In the genomic region with DNA sequence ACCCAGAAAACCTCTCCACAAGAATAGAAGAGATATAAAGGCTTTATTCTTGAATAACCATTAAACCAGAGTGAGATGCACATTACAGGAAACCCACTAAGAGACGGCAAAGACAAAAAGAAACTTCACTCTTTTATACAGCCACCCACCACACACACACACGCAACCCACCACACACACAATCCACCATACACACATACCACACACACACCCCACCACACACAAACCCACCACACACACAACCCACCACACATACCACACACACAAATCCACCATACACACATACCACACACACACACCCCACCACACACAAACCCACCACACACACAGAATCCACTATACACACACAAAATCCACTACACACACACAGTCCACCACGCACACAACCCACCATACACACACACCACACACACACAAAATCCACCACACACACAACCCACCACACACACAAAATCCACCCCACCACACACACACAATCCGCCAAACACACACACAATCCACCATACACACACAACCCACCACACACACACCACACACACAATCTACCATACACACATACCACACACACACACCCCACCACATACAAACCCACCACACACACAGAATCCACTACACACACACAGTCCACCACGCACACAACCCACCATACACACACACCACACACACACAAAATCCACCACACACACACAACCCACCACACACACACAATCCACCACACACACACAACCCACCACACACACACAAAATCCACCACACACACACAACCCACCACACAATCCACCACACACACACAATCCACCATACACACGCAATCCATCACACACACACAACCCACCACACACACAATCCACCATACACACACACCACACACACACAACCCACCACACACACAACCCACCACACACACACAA, we compare ENCODE assay signal across 22 cellular contexts. TPM values are rescaled to one million over a fixed set of nuclear protein-coding genes. Genes with fewer than 3 reads are reported as not detected.
A peak's percentile ranks its signal among the peaks of the same experiment; 100 is the strongest.
DNase-seq lines count a peak whose midpoint lies in the region; ATAC-seq and TF ChIP-seq lines count a peak whose summit lies in the region.
"Had no signal": no experiment of that assay in that cellular context is flagged by ENCODE, and none has a peak within 500 bp of the region (broad histone marks: within the 10 kb centered on the region; RNA-seq: fewer than 3 reads in every experiment).

No MANE protein-coding gene starts in this region.

- H3K4me1 Mint-ChIP-seq in activated T-cell treated with anti-CD3 and anti-CD28 coated beads, Interleukin-2, amount 50 U/mL, for 72 hours (ENCODE audit: low read depth): peaks cover 54% of the 10 kb centered on the region
- H3K4me1 Mint-ChIP-seq in effector memory CD8-positive, alpha-beta T cell (ENCODE audit: low read depth in 2 of 2): peaks cover 27 to 35% of the 10 kb centered on the region in 2 donors
- H3K4me1 Mint-ChIP-seq in stimulated activated memory B cell treated with anti-CD40 and anti-IgM and Interleukin-4, amounts not matched to agents 10 μg/mL and 1 μg/mL and 100 μg/mL, for 72 hours: peaks cover 55% of the 10 kb centered on the region

- peak overlapping the region; percentile 59 for H3K27ac Mint-ChIP-seq in activated T-cell treated with anti-CD3 and anti-CD28 coated beads, Interleukin-2, amount 50 U/mL, for 72 hours
- H3K27ac Mint-ChIP-seq in effector memory CD8-positive, alpha-beta T cell: peak overlapping the region; percentile 83 to 85
- H3K27ac Mint-ChIP-seq in stimulated activated memory B cell treated with anti-CD40 and anti-IgM and Interleukin-4, amounts not matched to agents 10 μg/mL and 1 μg/mL and 100 μg/mL, for 72 hours: peak overlapping the region; percentile 80
- H3K27ac Mint-ChIP-seq: H9 had no signal

- TF ChIP-seq CTCF in NB4 (IDR thresholded peaks at IDR 0.05; ENCODE audit: low read depth, low read length): no peak

- no peaks in the 10 kb centered on the region for H3K27me3 Mint-ChIP-seq in activated T-cell treated with anti-CD3 and anti-CD28 coated beads, Interleukin-2, amount 50 U/mL, for 72 hours (ENCODE audit: low read depth)
- H3K27me3 Mint-ChIP-seq in effector memory CD8-positive, alpha-beta T cell: no peaks in the 10 kb centered on the region
- H3K27me3 Mint-ChIP-seq in stimulated activated memory B cell treated with anti-CD40 and anti-IgM and Interleukin-4, amounts not matched to agents 10 μg/mL and 1 μg/mL and 100 μg/mL, for 72 hours: no peaks in the 10 kb centered on the region

- TF ChIP-seq POLR2A in NB4 (IDR thresholded peaks at IDR 0.05; ENCODE audit: extremely low read depth, insufficient read length): no peak

- peaks cover 3 to 5% of the 10 kb centered on the region in 2 donors for H3K36me3 Mint-ChIP-seq in activated T-cell treated with anti-CD3 and anti-CD28 coated beads, Interleukin-2, amount 50 U/mL, for 72 hours (ENCODE audit: insufficient read depth in 2 of 2)
- H3K36me3 Mint-ChIP-seq in effector memory CD8-positive, alpha-beta T cell (ENCODE audit: insufficient read depth): peaks cover 7% of the 10 kb centered on the region
- H3K36me3 Mint-ChIP-seq in stimulated activated memory B cell treated with anti-CD40 and anti-IgM and Interleukin-4, amounts not matched to agents 10 μg/mL and 1 μg/mL and 100 μg/mL, for 72 hours: no peaks in the 10 kb centered on the region

- H3K4me3 Mint-ChIP-seq in activated T-cell treated with anti-CD3 and anti-CD28 coated beads, Interleukin-2, amount 50 U/mL, for 72 hours: peak overlapping the region in 1 of 2 donors; percentile 72
- no peak overlapping the region for H3K4me3 Mint-ChIP-seq in effector memory CD8-positive, alpha-beta T cell
- H3K4me3 Mint-ChIP-seq in stimulated activated memory B cell treated with anti-CD40 and anti-IgM and Interleukin-4, amounts not matched to agents 10 μg/mL and 1 μg/mL and 100 μg/mL, for 72 hours: no peak overlapping the region

- DNase-seq in activated T-cell treated with anti-CD3 and anti-CD28 coated beads, Interleukin-2, amount 50 U/mL, for 72 hours: no peak
- no peak for DNase-seq in activated T-cell treated with anti-CD3 and anti-CD28 coated beads, Interleukin-2, amount 50 U/mL, for 48 hours
- DNase-seq in NB4 (ENCODE audit: low read depth) (peak; percentile 18), mesenteric fat pad (ENCODE audit: low spot score) (no peak)
- no peak for DNase-seq in effector memory CD8-positive, alpha-beta T cell
- DNase-seq: activated gamma-delta T cell, colonic mucosa, COR-L47, EL, H9, mesendoderm, NCI-H1092, NCI-H2081 treated with DMSO at 0.1 percent for 48 hours, NCI-H524 treated with DMSO at 0.1 percent for 48 hours, Right ventricle myocardium superior had no signal

- peaks cover 3 to 4% of the 10 kb centered on the region in 2 donors for H3K9me3 Mint-ChIP-seq in activated T-cell treated with anti-CD3 and anti-CD28 coated beads, Interleukin-2, amount 50 U/mL, for 72 hours
- H3K9me3 Mint-ChIP-seq in effector memory CD8-positive, alpha-beta T cell: no peaks in the 10 kb centered on the region
- H3K9me3 Mint-ChIP-seq in stimulated activated memory B cell treated with anti-CD40 and anti-IgM and Interleukin-4, amounts not matched to agents 10 μg/mL and 1 μg/mL and 100 μg/mL, for 72 hours: peaks cover 6% of the 10 kb centered on the region

- no peak for ATAC-seq in activated T-cell treated with anti-CD3 and anti-CD28 coated beads, Interleukin-2, amount 50 U/mL, for 72 hours (replicated peaks in 1 of 2)
- peak; percentile 23 for ATAC-seq in effector memory CD8-positive, alpha-beta T cell (replicated peaks)
- no peak for ATAC-seq in stimulated activated memory B cell treated with anti-CD40 and anti-IgM and Interleukin-4, amounts not matched to agents 10 μg/mL and 1 μg/mL and 100 μg/mL, for 72 hours
- no peak for ATAC-seq in HG02840 (IDR thresholded peaks at IDR 0.05; ENCODE audit: low FRiP score, unreplicated experiment)
- no peak for ATAC-seq in HG02970 (IDR thresholded peaks at IDR 0.05; ENCODE audit: low FRiP score, unreplicated experiment)

- no peak overlapping the region for H3K4me3 ChIP-seq in NB4 (ENCODE audit: low read depth, low read length)
- H3K4me3 ChIP-seq: colonic mucosa, tibial artery had no signal

RNA-seq across cellular contexts. Expression of gene REPIN1, which starts 9.4 kb away (rescaled TPM):
- 10 to 100 TPM; 53.6 to 73.7 TPM for total RNA-seq in activated T-cell treated with anti-CD3 and anti-CD28 coated beads, Interleukin-2, amount 50 U/mL, for 72 hours
- total RNA-seq in mesenteric fat pad: 82.1 TPM

RNA-seq across cellular contexts. Expression of gene RARRES2, which starts 17.8 kb away (rescaled TPM):
- total RNA-seq in activated T-cell treated with anti-CD3 and anti-CD28 coated beads, Interleukin-2, amount 50 U/mL, for 72 hours: not detected
- 210 TPM for total RNA-seq in mesenteric fat pad
- total RNA-seq: activated CD8-positive, alpha-beta memory T cell treated with anti-CD3 and anti-CD28 coated beads for 36 hours; endothelial cell of umbilical vein; pulmonary artery endothelial cell had no signal

RNA-seq across cellular contexts. Expression of gene ZNF775, which starts 19.9 kb away (rescaled TPM):
- 1 to 10 TPM; 6.5 to 8.2 TPM for total RNA-seq in activated T-cell treated with anti-CD3 and anti-CD28 coated beads, Interleukin-2, amount 50 U/mL, for 72 hours
- total RNA-seq in mesenteric fat pad: 1.6 TPM

RNA-seq across cellular contexts. Expression of gene ACTR3C, which starts 35.9 kb away (rescaled TPM):
- 10 to 100 TPM in 1 of 2 donors, 1 to 10 TPM in 1; 6.3 to 13.0 TPM for total RNA-seq in activated T-cell treated with anti-CD3 and anti-CD28 coated beads, Interleukin-2, amount 50 U/mL, for 72 hours
- total RNA-seq in mesenteric fat pad: 2.6 TPM
- total RNA-seq: endothelial cell of umbilical vein had no signal

RNA-seq across cellular contexts. Expression of gene LRRC61, which starts 36.1 kb away (rescaled TPM):
- 10 to 100 TPM; 37.1 to 37.3 TPM for total RNA-seq in activated T-cell treated with anti-CD3 and anti-CD28 coated beads, Interleukin-2, amount 50 U/mL, for 72 hours
- total RNA-seq in mesenteric fat pad: 3.9 TPM
- total RNA-seq: endothelial cell of umbilical vein had no signal

Comparison
In these comparisons a context has a peak if more than half of its experiments do, and no peak if none do; other contexts are left out.
1. RNA of gene RARRES2, which starts 17.8 kb away (total RNA-seq): 210 TPM in mesenteric fat pad (single experiment); not detected in activated T-cell treated with anti-CD3 and anti-CD28 coated beads, Interleukin-2, amount 50 U/mL, for 72 hours; every median in the first group is over 100 times any median in the second.
2. Peak in every context shown above with its lines, with median percentiles within 50 percentile points of each other: H3K27ac Mint-ChIP-seq.